In the genomic region with DNA sequence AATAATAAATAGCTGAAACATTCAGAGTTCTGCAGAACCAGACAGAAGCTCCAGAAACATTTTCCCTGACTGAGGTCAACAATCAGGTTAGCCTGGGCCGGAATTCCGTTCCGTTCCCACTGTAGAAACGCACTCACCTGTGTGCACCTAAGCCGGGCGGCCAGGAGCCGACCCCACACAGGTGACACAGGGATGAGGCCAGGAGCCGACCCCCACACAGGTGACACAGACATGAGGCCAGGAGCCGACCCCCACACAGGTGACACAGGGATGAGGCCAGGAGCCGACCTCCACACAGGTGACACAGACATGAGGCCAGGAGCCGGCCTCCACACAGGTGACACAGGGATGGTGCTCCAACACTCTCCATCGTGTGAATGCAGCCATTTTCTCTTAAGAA, we compare ENCODE assay signal across 15 cellular contexts. TPM values are rescaled to one million over a fixed set of nuclear protein-coding genes. Genes with fewer than 3 reads are reported as not detected.
DNase-seq lines count a peak whose midpoint lies in the region; ATAC-seq and TF ChIP-seq lines count a peak whose summit lies in the region.
"Had no signal": no experiment of that assay in that cellular context is flagged by ENCODE, and none has a peak within 500 bp of the region (broad histone marks: within the 10 kb centered on the region; RNA-seq: fewer than 3 reads in every experiment).

No MANE protein-coding gene starts in this region.

- H3K9ac ChIP-seq in PC-3 (ENCODE audit: low read length), result no peak overlapping the region

- no peaks in the 10 kb centered on the region for H3F3A ChIP-seq in PC-3 (ENCODE audit: low read length, unreplicated experiment)

- no peak overlapping the region for H3K4me2 ChIP-seq in PC-3 (ENCODE audit: low read length)

- no peak for ATAC-seq in PC-3
- ATAC-seq in activated CD4-positive, CD25-positive, alpha-beta regulatory T cell treated with anti-CD3 and anti-CD28 coated beads, Interleukin-2, amount 50 U/mL, for 24 hours, result no peak
- ATAC-seq: stimulated activated effector memory CD8-positive, alpha-beta T cell treated with anti-CD3 and anti-CD28 coated beads, Interleukin-12 subunit alpha, Interleukin-12 subunit beta, amount 100 ng/mL, for 72 hours had no signal

- no peak for TF ChIP-seq POLR2A in suprapubic skin (IDR thresholded peaks at IDR 0.05)

- no peaks in the 10 kb centered on the region; the same call in 1 of the 2 replicates for H3K36me3 ChIP-seq in PC-3 (ENCODE audit: low read depth, low read length)
- H3K36me3 ChIP-seq in muscle layer of duodenum (ENCODE audit: control insufficient read depth in 1 of 2, insufficient read depth in 2 of 2, low read length in 2 of 2), result peaks cover 0 to 10% of the 10 kb centered on the region in 2 donors
- peaks cover 6% of the 10 kb centered on the region for H3K36me3 ChIP-seq in suprapubic skin
- H3K36me3 ChIP-seq in H7 (replicated peaks; ENCODE audit: control insufficient read depth, insufficient read depth, low read length), result peaks cover 2% of the 10 kb centered on the region

- H3K4me3 ChIP-seq in PC-3 (ENCODE audit: low read length) (no peak overlapping the region), muscle layer of duodenum (ENCODE audit: low read depth in 1 of 2, low read length in 2 of 2) (no peak overlapping the region), suprapubic skin (peak overlapping the region; percentile 19), H7 (ENCODE audit: insufficient read depth, low read depth, low read length) (no peak overlapping the region)
- H3K4me3 ChIP-seq: psoas muscle had no signal

- 65% methylated on average over 10 of the region's 12 CpGs for WGBS in suprapubic skin

- POLR2A ChIA-PET in PC-3 (lab: Charles Lee; ENCODE audit: unreplicated experiment), result no interaction called here

- peaks cover 100% of the 10 kb centered on the region for H3K79me2 ChIP-seq in PC-3 (ENCODE audit: low read length)

- H3K4me1 ChIP-seq in PC-3 (ENCODE audit: insufficient read depth, low read length) (peaks cover 12% of the 10 kb centered on the region), muscle layer of duodenum (ENCODE audit: control insufficient read depth in 1 of 2, insufficient read depth in 2 of 2, low read length in 2 of 2) (peaks cover 16 to 29% of the 10 kb centered on the region in 2 donors), suprapubic skin (peaks cover 49% of the 10 kb centered on the region)
- H3K4me1 ChIP-seq: psoas muscle had no signal

- no peak for TF ChIP-seq EP300 in suprapubic skin (IDR thresholded peaks at IDR 0.05)

- H3K9me2 ChIP-seq in PC-3 (replicated peaks; ENCODE audit: low read length), result no peaks in the 10 kb centered on the region

- TF ChIP-seq CTCF in PC-3 (conservative IDR thresholded peaks at IDR 0.05; ENCODE audit: low read depth, low read length) (no peak), suprapubic skin (IDR thresholded peaks at IDR 0.05) (no peak)

- H3K27me3 ChIP-seq in PC-3 (ENCODE audit: low read length) (no peaks in the 10 kb centered on the region), muscle layer of duodenum (ENCODE audit: low read depth, low read length) (no peaks in the 10 kb centered on the region), suprapubic skin (no peaks in the 10 kb centered on the region), H7 (ENCODE audit: control insufficient read depth, insufficient read depth, low read length) (no peaks in the 10 kb centered on the region)

- DNase-seq in PC-3, result no peak
- DNase-seq in suprapubic skin (ENCODE audit: low spot score in 2 of 2), result no peak
- DNase-seq in stimulated activated naive CD4-positive, alpha-beta T cell treated with Interleukin-2 at 50 U/mL for 16 hours (lab: John Stamatoyannopoulos, UW), result no peak
- DNase-seq in H7, result no peak
- DNase-seq in kidney glomerular epithelial cell (lab: John Stamatoyannopoulos, UW), result no peak
- DNase-seq: activated CD8-positive, alpha-beta memory T cell treated with anti-CD3 and anti-CD28 coated beads for 24 hours; activated gamma-delta T cell; NCI-H2029; stimulated activated CD4-positive, alpha-beta T cell treated with anti-CD3 and anti-CD28 coated beads, Interleukin-4, amount 100 ng/mL, for 24 hours had no signal

- H3K9me3 ChIP-seq in PC-3 (ENCODE audit: low read length), result no peaks in the 10 kb centered on the region
- no peaks in the 10 kb centered on the region for H3K9me3 ChIP-seq in muscle layer of duodenum (ENCODE audit: control insufficient read depth in 1 of 2, low read length in 2 of 2)
- H3K9me3 ChIP-seq in suprapubic skin, result no peaks in the 10 kb centered on the region
- H3K9me3 ChIP-seq: psoas muscle had no signal

- H2AFZ ChIP-seq in PC-3 (ENCODE audit: low read length), result no peak overlapping the region

- intact Hi-C loops in PC-3 (cut with micrococcal nuclease), result no loop called here

- H3K27ac ChIP-seq in PC-3 (ENCODE audit: low read length) (peak overlapping the region; percentile 25; the same call in 1 of the 2 replicates), cingulate gyrus (ENCODE audit: low read depth, low read length) (peak overlapping the region; percentile 10), muscle layer of duodenum (ENCODE audit: low read length) (peak overlapping the region; percentile 70), suprapubic skin (peak overlapping the region; percentile 80)
- H3K27ac ChIP-seq: C4-2B, psoas muscle had no signal

- peaks cover 11% of the 10 kb centered on the region; the same call in 1 of the 2 replicates for H4K20me1 ChIP-seq in PC-3 (ENCODE audit: low read length)

- CTCF ChIA-PET in PC-3 (lab: Charles Lee), result no interaction called here

- BruUV-seq in PC-3 (replicated peaks; lab: Mats Ljungman, UMichigan), result no TSS peak

RNA-seq across cellular contexts. Expression of gene FAT1, which starts 21.9 kb away (rescaled TPM):
- total RNA-seq in PC-3 (2014; rRNA removed) (91.1 and 92.4 TPM in 2 replicates), suprapubic skin (100 to 1,000 TPM in 3 of 4 donors, 10 to 100 TPM in 1; 91.2 to 133 (median 105) TPM)
- total RNA-seq in H7 (2014; rRNA removed; shearing (Covaris generic)), result 83.9 and 108 TPM in 2 replicates

Comparison
In these comparisons a context has a peak if more than half of its experiments do, and no peak if none do; other contexts are left out.
1. H3K27ac ChIP-seq: peak in every context shown above with its lines; median percentile 80 in suprapubic skin; 70 in muscle layer of duodenum; 25 in PC-3; 10 in cingulate gyrus.